Comparison of ENCODE assay signal across 27 cellular contexts in genomic region chr6:77609106-77609505, GRCh38. TPM values are rescaled to one million over a fixed set of nuclear protein-coding genes. Genes with fewer than 3 reads are reported as not detected.
"Had no signal": no experiment of that assay in that cellular context is flagged by ENCODE, and none has a peak within 500 bp of the region (broad histone marks: within the 10 kb centered on the region; RNA-seq: fewer than 3 reads in every experiment).

No MANE protein-coding gene starts in this region.

- H3K36me3 Mint-ChIP-seq: stimulated activated effector memory CD8-positive, alpha-beta T cell treated with anti-CD3 and anti-CD28 coated beads, Interleukin-12 subunit alpha, Interleukin-12 subunit beta, amount 100 ng/mL, for 72 hours; stimulated activated memory B cell treated with anti-CD40 and anti-IgM and Interleukin-4, amounts not matched to agents 10 μg/mL and 1 μg/mL and 100 μg/mL, for 72 hours; stimulated activated naive B cell treated with anti-CD40 and anti-IgM and Interleukin-4, amounts not matched to agents 10 μg/mL and 1 μg/mL and 100 μg/mL, for 72 hours; type B pancreatic cell had no signal

- ATAC-seq: stimulated activated effector memory CD8-positive, alpha-beta T cell treated with anti-CD3 and anti-CD28 coated beads, Interleukin-12 subunit alpha, Interleukin-12 subunit beta, amount 100 ng/mL, for 72 hours; stimulated activated memory B cell treated with anti-CD40 and anti-IgM and Interleukin-4, amounts not matched to agents 10 μg/mL and 1 μg/mL and 100 μg/mL, for 72 hours; stimulated activated naive B cell treated with anti-CD40 and anti-IgM and Interleukin-4, amounts not matched to agents 10 μg/mL and 1 μg/mL and 100 μg/mL, for 72 hours; stimulated activated naive CD8-positive, alpha-beta T cell treated with anti-CD3 and anti-CD28 coated beads, Interleukin-15, amount 100 ng/mL, for 72 hours; stimulated activated naive CD8-positive, alpha-beta T cell treated with anti-CD3 and anti-CD28 coated beads, Interleukin-15, Interleukin-2, amounts not matched to agents 100 U/mL and 50 U/mL, for 24 hours; upper lobe of right lung had no signal

- H3K27me3 ChIP-seq: stomach, suprapubic skin, testis, thyroid gland, tibial artery, tibial nerve, transverse colon, upper lobe of left lung, upper lobe of right lung, uterus, vagina had no signal

- H3K4me3 Mint-ChIP-seq: stimulated activated effector memory CD8-positive, alpha-beta T cell treated with anti-CD3 and anti-CD28 coated beads, Interleukin-12 subunit alpha, Interleukin-12 subunit beta, amount 100 ng/mL, for 72 hours; stimulated activated memory B cell treated with anti-CD40 and anti-IgM and Interleukin-4, amounts not matched to agents 10 μg/mL and 1 μg/mL and 100 μg/mL, for 72 hours; stimulated activated naive B cell treated with anti-CD40 and anti-IgM and Interleukin-4, amounts not matched to agents 10 μg/mL and 1 μg/mL and 100 μg/mL, for 72 hours; stimulated activated naive CD8-positive, alpha-beta T cell treated with anti-CD3 and anti-CD28 coated beads, Interleukin-15, amount 100 ng/mL, for 72 hours; stimulated activated naive CD8-positive, alpha-beta T cell treated with anti-CD3 and anti-CD28 coated beads, Interleukin-15, Interleukin-2, amounts not matched to agents 100 ng/mL and 50 ng/mL, for 24 hours; type B pancreatic cell had no signal

- H3K9me3 ChIP-seq: suprapubic skin, testis, thoracic aorta, thyroid gland, tibial artery, tibial nerve, transverse colon, upper lobe of left lung, upper lobe of right lung, uterus, vagina had no signal

- DNase-seq: stimulated activated CD4-positive, alpha-beta T cell treated with anti-CD3 and anti-CD28 coated beads, Interleukin-2, amount 100 ng/mL, for 48 hours; stimulated activated CD4-positive, alpha-beta T cell treated with anti-CD3 and anti-CD28 coated beads, Interleukin-4, amount 100 ng/mL, for 1 hour; stimulated activated CD4-positive, alpha-beta T cell treated with anti-CD3 and anti-CD28 coated beads, Interleukin-4, amount 100 ng/mL, for 24 hours; stimulated activated CD4-positive, alpha-beta T cell treated with anti-CD3 and anti-CD28 coated beads, Interleukin-4, amount 100 ng/mL, for 4 hours; stimulated activated CD8-positive, alpha-beta memory T cell treated with anti-CD3 and anti-CD28 coated beads, Interleukin-4, amount 100 ng/mL, for 48 hours; stimulated activated naive B cell treated with anti-CD40 and anti-IgM and Interleukin-4, amounts not matched to agents 10 μg/mL and 1 μg/mL and 100 μg/mL, for 72 hours; stimulated activated naive CD4-positive, alpha-beta T cell treated with Interleukin-2 at 50 U/mL for 16 hours; stimulated activated naive CD8-positive, alpha-beta T cell treated with anti-CD3 and anti-CD28 coated beads, Interleukin-15, amount 100 ng/mL, for 72 hours; stimulated activated naive CD8-positive, alpha-beta T cell treated with anti-CD3 and anti-CD28 coated beads, Interleukin-15, Interleukin-2, amounts not matched to agents 100 U/mL and 50 U/mL, for 24 hours; stomach; substantia nigra; testis; thyroid gland; tibial artery; transverse colon; trophoblast cell; upper lobe of left lung; upper lobe of right lung; uterus had no signal

- H3K4me1 ChIP-seq: stomach, suprapubic skin, testis, thyroid gland, tibial artery, tibial nerve, transverse colon, upper lobe of left lung, upper lobe of right lung, uterus, vagina had no signal

- H3K4me3 ChIP-seq: stomach, suprapubic skin, testis, thoracic aorta, thyroid gland, tibial artery, tibial nerve, transverse colon, upper lobe of left lung, upper lobe of right lung, uterus, vagina had no signal

- H3K27ac ChIP-seq: stomach, suprapubic skin, testis, thoracic aorta, thyroid gland, tibial artery, tibial nerve, transverse colon, upper lobe of left lung, upper lobe of right lung, uterus, vagina had no signal

- H3K27me3 Mint-ChIP-seq: stimulated activated memory B cell treated with anti-CD40 and anti-IgM and Interleukin-4, amounts not matched to agents 10 μg/mL and 1 μg/mL and 100 μg/mL, for 72 hours; stimulated activated naive B cell treated with anti-CD40 and anti-IgM and Interleukin-4, amounts not matched to agents 10 μg/mL and 1 μg/mL and 100 μg/mL, for 72 hours; stimulated activated naive CD8-positive, alpha-beta T cell treated with anti-CD3 and anti-CD28 coated beads, Interleukin-15, amount 100 ng/mL, for 72 hours; stimulated activated naive CD8-positive, alpha-beta T cell treated with anti-CD3 and anti-CD28 coated beads, Interleukin-15, Interleukin-2, amounts not matched to agents 100 ng/mL and 50 ng/mL, for 24 hours; type B pancreatic cell had no signal

- H3K36me3 ChIP-seq: stomach, suprapubic skin, thoracic aorta, thyroid gland, tibial artery, tibial nerve, transverse colon, upper lobe of left lung, upper lobe of right lung, uterus, vagina had no signal

- H3K27ac Mint-ChIP-seq: stimulated activated effector memory CD8-positive, alpha-beta T cell treated with anti-CD3 and anti-CD28 coated beads, Interleukin-12 subunit alpha, Interleukin-12 subunit beta, amount 100 ng/mL, for 72 hours; stimulated activated memory B cell treated with anti-CD40 and anti-IgM and Interleukin-4, amounts not matched to agents 10 μg/mL and 1 μg/mL and 100 μg/mL, for 72 hours; stimulated activated naive B cell treated with anti-CD40 and anti-IgM and Interleukin-4, amounts not matched to agents 10 μg/mL and 1 μg/mL and 100 μg/mL, for 72 hours; stimulated activated naive CD8-positive, alpha-beta T cell treated with anti-CD3 and anti-CD28 coated beads, Interleukin-15, amount 100 ng/mL, for 72 hours; stimulated activated naive CD8-positive, alpha-beta T cell treated with anti-CD3 and anti-CD28 coated beads, Interleukin-15, Interleukin-2, amounts not matched to agents 100 ng/mL and 50 ng/mL, for 24 hours; type B pancreatic cell had no signal

- H3K4me1 Mint-ChIP-seq: stimulated activated effector memory CD8-positive, alpha-beta T cell treated with anti-CD3 and anti-CD28 coated beads, Interleukin-12 subunit alpha, Interleukin-12 subunit beta, amount 100 ng/mL, for 72 hours; stimulated activated memory B cell treated with anti-CD40 and anti-IgM and Interleukin-4, amounts not matched to agents 10 μg/mL and 1 μg/mL and 100 μg/mL, for 72 hours; stimulated activated naive B cell treated with anti-CD40 and anti-IgM and Interleukin-4, amounts not matched to agents 10 μg/mL and 1 μg/mL and 100 μg/mL, for 72 hours; stimulated activated naive CD8-positive, alpha-beta T cell treated with anti-CD3 and anti-CD28 coated beads, Interleukin-15, amount 100 ng/mL, for 72 hours had no signal

RNA-seq across cellular contexts. Expression of gene MEI4, which starts 43.7 kb away (rescaled TPM):
- total RNA-seq: thoracic aorta, upper lobe of left lung, upper lobe of right lung, vagina had no signal
- polyA plus RNA-seq: stomach had no signal
